Comparison of ENCODE assay signal across 8 cellular contexts in genomic region chr15:85840079-85840801, GRCh38. TPM values are rescaled to one million over a fixed set of nuclear protein-coding genes. Genes with fewer than 3 reads are reported as not detected.
DNase-seq lines count a peak whose midpoint lies in the region; ATAC-seq and TF ChIP-seq lines count a peak whose summit lies in the region.

No MANE protein-coding gene starts in this region.

- TF ChIP-seq CTCF in fibroblast of pulmonary artery (IDR thresholded peaks at IDR 0.05; ENCODE audit: low read length, missing control alignments) = peak; percentile 68
- TF ChIP-seq CTCF in nephron progenitor cell (IDR thresholded peaks at IDR 0.05) = peak; percentile 92

- peak overlapping the region; percentile 46 for H3K4me3 Mint-ChIP-seq in activated T-helper 17 cell treated with anti-CD3 and anti-CD28 coated beads, Interleukin-2, amount 50 U/mL, for 72 hours
- H3K4me3 Mint-ChIP-seq in nephron progenitor cell = peak overlapping the region; percentile 74
- H3K4me3 Mint-ChIP-seq in stimulated activated naive CD8-positive, alpha-beta T cell treated with anti-CD3 and anti-CD28 coated beads, Interleukin-15, Interleukin-2, amounts not matched to agents 100 ng/mL and 50 ng/mL, for 24 hours = peak overlapping the region; percentile 58

- ATAC-seq in GM21723 (IDR thresholded peaks at IDR 0.05; ENCODE audit: unreplicated experiment) = peak; percentile 96
- peak; percentile 99 for ATAC-seq in activated T-helper 17 cell treated with anti-CD3 and anti-CD28 coated beads, Interleukin-2, amount 50 U/mL, for 72 hours (replicated peaks)

- in situ Hi-C loops in KBM-7 (cut with MboI; ENCODE audit: low pct_unique_long_range_greater_than_20kb, low sequenced_read_pairs) = no loop called here

- H3K4me1 Mint-ChIP-seq in activated T-helper 17 cell treated with anti-CD3 and anti-CD28 coated beads, Interleukin-2, amount 50 U/mL, for 72 hours = no peaks in the 10 kb centered on the region
- peaks cover 12% of the 10 kb centered on the region for H3K4me1 Mint-ChIP-seq in nephron progenitor cell
- H3K4me1 Mint-ChIP-seq in stimulated activated naive CD8-positive, alpha-beta T cell treated with anti-CD3 and anti-CD28 coated beads, Interleukin-15, Interleukin-2, amounts not matched to agents 100 ng/mL and 50 ng/mL, for 24 hours (ENCODE audit: low read depth) = peaks cover 13% of the 10 kb centered on the region

- H3K36me3 Mint-ChIP-seq in activated T-helper 17 cell treated with anti-CD3 and anti-CD28 coated beads, Interleukin-2, amount 50 U/mL, for 72 hours (ENCODE audit: low read depth) = no peaks in the 10 kb centered on the region
- H3K36me3 Mint-ChIP-seq in nephron progenitor cell (ENCODE audit: low read depth) = no peaks in the 10 kb centered on the region
- H3K36me3 Mint-ChIP-seq in stimulated activated naive CD8-positive, alpha-beta T cell treated with anti-CD3 and anti-CD28 coated beads, Interleukin-15, Interleukin-2, amounts not matched to agents 100 ng/mL and 50 ng/mL, for 24 hours (ENCODE audit: low read depth) = no peaks in the 10 kb centered on the region

- H3K27ac Mint-ChIP-seq in activated T-helper 17 cell treated with anti-CD3 and anti-CD28 coated beads, Interleukin-2, amount 50 U/mL, for 72 hours = no peak overlapping the region
- H3K27ac Mint-ChIP-seq in nephron progenitor cell = no peak overlapping the region
- H3K27ac Mint-ChIP-seq in stimulated activated naive CD8-positive, alpha-beta T cell treated with anti-CD3 and anti-CD28 coated beads, Interleukin-15, Interleukin-2, amounts not matched to agents 100 ng/mL and 50 ng/mL, for 24 hours = no peak overlapping the region

- H3K27me3 Mint-ChIP-seq in activated T-helper 17 cell treated with anti-CD3 and anti-CD28 coated beads, Interleukin-2, amount 50 U/mL, for 72 hours = peaks cover 5% of the 10 kb centered on the region
- peaks cover 12% of the 10 kb centered on the region for H3K27me3 Mint-ChIP-seq in nephron progenitor cell (ENCODE audit: low read depth, poor library complexity)
- peaks cover 11% of the 10 kb centered on the region for H3K27me3 Mint-ChIP-seq in stimulated activated naive CD8-positive, alpha-beta T cell treated with anti-CD3 and anti-CD28 coated beads, Interleukin-15, Interleukin-2, amounts not matched to agents 100 ng/mL and 50 ng/mL, for 24 hours

- peak overlapping the region; percentile 37 for H3K4me3 ChIP-seq in fibroblast of pulmonary artery (replicated peaks; ENCODE audit: low read depth, low read length)

- DNase-seq in DMS79 treated with DMSO at 0.1 percent for 48 hours (lab: John Stamatoyannopoulos, UW) (peak; percentile 27), KBM-7 (peak; percentile 92), RKO (ENCODE audit: low spot score) (peak; percentile 80), fibroblast of pulmonary artery (ENCODE audit: low read depth) (peak; percentile 64), nephron progenitor cell (peak; percentile 94)

- H3K9me3 Mint-ChIP-seq in activated T-helper 17 cell treated with anti-CD3 and anti-CD28 coated beads, Interleukin-2, amount 50 U/mL, for 72 hours = no peaks in the 10 kb centered on the region
- H3K9me3 Mint-ChIP-seq in nephron progenitor cell = no peaks in the 10 kb centered on the region
- no peaks in the 10 kb centered on the region for H3K9me3 Mint-ChIP-seq in stimulated activated naive CD8-positive, alpha-beta T cell treated with anti-CD3 and anti-CD28 coated beads, Interleukin-15, Interleukin-2, amounts not matched to agents 100 ng/mL and 50 ng/mL, for 24 hours

RNA-seq across cellular contexts. Expression of gene KLHL25, which starts 45.5 kb away (rescaled TPM):
- total RNA-seq in activated T-helper 17 cell treated with anti-CD3 and anti-CD28 coated beads, Interleukin-2, amount 50 U/mL, for 72 hours = 1 to 10 TPM; 3.4 to 4.6 TPM

Comparison
In these comparisons a context has a peak if more than half of its experiments do, and no peak if none do; other contexts are left out.
1. Peak in every context shown above with its lines: DNase-seq, ATAC-seq and H3K4me3 ChIP-seq.
2. DNase-seq: peak in every context shown above with its lines; median percentile 94 in nephron progenitor cell; 92 in KBM-7; 80 in RKO; 64 in fibroblast of pulmonary artery; 27 in DMS79 treated with DMSO at 0.1 percent for 48 hours.